Comparison of ENCODE assay signal across 8 cellular contexts in genomic region chr6:154154389-154154967, GRCh38.
A peak's percentile ranks its signal among the peaks of the same experiment; 100 is the strongest.
DNase-seq lines count a peak whose midpoint lies in the region; ATAC-seq and TF ChIP-seq lines count a peak whose summit lies in the region.

No MANE protein-coding gene starts in this region.

- H3K27ac ChIP-seq in left ventricle myocardium inferior (replicated peaks) = no peak overlapping the region

- no peaks in the 10 kb centered on the region for H3K27me3 ChIP-seq in left ventricle myocardium inferior (ENCODE audit: low read depth)

- DNase-seq in left ventricle myocardium inferior = no peak
- no peak for DNase-seq in left ventricle myocardium superior
- DNase-seq in NCI-H2107 treated with DMSO at 0.1 percent for 48 hours (lab: John Stamatoyannopoulos, UW; ENCODE audit: unreplicated experiment) = peak; percentile 60
- peak; percentile 44 to 48 for DNase-seq in central memory CD8-positive, alpha-beta T cell (ENCODE audit: low spot score in 2 of 2)
- DNase-seq in memory B cell (ENCODE audit: low spot score in 2 of 2) = peak; percentile 34 to 42
- peak; percentile 27 to 39 for DNase-seq in stimulated activated CD8-positive, alpha-beta memory T cell treated with anti-CD3 and anti-CD28 coated beads, Interleukin-7, amount 100 ng/mL, for 4 hours (ENCODE audit: low read depth in 2 of 2)

- ATAC-seq in left ventricle myocardium superior (no peak), memory B cell (ENCODE audit: low read depth) (no peak), HG03432 (IDR thresholded peaks at IDR 0.05; ENCODE audit: unreplicated experiment) (no peak)
- no peak for ATAC-seq in central memory CD8-positive, alpha-beta T cell (replicated peaks; ENCODE audit: extremely low read depth, poor library complexity, severe bottlenecking)

- no peaks in the 10 kb centered on the region for H3K36me3 ChIP-seq in left ventricle myocardium inferior

- H3K36me3 Mint-ChIP-seq in central memory CD8-positive, alpha-beta T cell (ENCODE audit: insufficient read depth) = peaks cover 6% of the 10 kb centered on the region
- H3K36me3 Mint-ChIP-seq in memory B cell = no peaks in the 10 kb centered on the region

- peaks cover 36% of the 10 kb centered on the region for H3K4me1 Mint-ChIP-seq in central memory CD8-positive, alpha-beta T cell
- peaks cover 17% of the 10 kb centered on the region for H3K4me1 Mint-ChIP-seq in memory B cell

- no peak overlapping the region for H3K4me3 Mint-ChIP-seq in central memory CD8-positive, alpha-beta T cell
- no peak overlapping the region for H3K4me3 Mint-ChIP-seq in memory B cell

- H3K4me1 ChIP-seq in left ventricle myocardium inferior = peaks cover 19% of the 10 kb centered on the region

- intact Hi-C loops in left ventricle myocardium inferior (cut with micrococcal nuclease) = loop anchor here (5.0 kb wide), 1 partner anchor 123 kb away; no protein-coding TSS in a partner anchor
- intact Hi-C loops in left ventricle myocardium superior (cut with micrococcal nuclease) = no loop called here

- H3K9me3 ChIP-seq in left ventricle myocardium inferior (replicated peaks) = no peaks in the 10 kb centered on the region

- TF ChIP-seq CTCF in left ventricle myocardium inferior (IDR thresholded peaks at IDR 0.05; ENCODE audit: borderline replicate concordance) (peak; percentile 87), WI38 (IDR thresholded peaks at IDR 0.05; ENCODE audit: low read depth, low read length) (peak; percentile 31; the same call in 1 of the 2 replicates)

- H3K4me3 ChIP-seq in left ventricle myocardium inferior = no peak overlapping the region
- no peak overlapping the region for H3K4me3 ChIP-seq in WI38 (ENCODE audit: low read depth, low read length)

- H3K9me3 Mint-ChIP-seq in central memory CD8-positive, alpha-beta T cell = no peaks in the 10 kb centered on the region
- no peaks in the 10 kb centered on the region for H3K9me3 Mint-ChIP-seq in memory B cell

- no peaks in the 10 kb centered on the region for H3K27me3 Mint-ChIP-seq in central memory CD8-positive, alpha-beta T cell
- H3K27me3 Mint-ChIP-seq in memory B cell = peaks cover under 1% of the 10 kb centered on the region

- peak overlapping the region; percentile 38 for H3K27ac Mint-ChIP-seq in central memory CD8-positive, alpha-beta T cell (ENCODE audit: low read depth)
- no peak overlapping the region for H3K27ac Mint-ChIP-seq in memory B cell

Comparison
In these comparisons a context has a peak if more than half of its experiments do, and no peak if none do; other contexts are left out.
1. DNase-seq: peak in NCI-H2107 treated with DMSO at 0.1 percent for 48 hours (single experiment), central memory CD8-positive, alpha-beta T cell (2 of 2), memory B cell (2 of 2) and stimulated activated CD8-positive, alpha-beta memory T cell treated with anti-CD3 and anti-CD28 coated beads, Interleukin-7, amount 100 ng/mL, for 4 hours (2 of 2); none in left ventricle myocardium inferior (single experiment) and left ventricle myocardium superior (single experiment).